13 cellular contexts compared by ENCODE assay signal in genomic region chr3:179713643-179714090, GRCh38.
DNase-seq lines count a peak whose midpoint lies in the region; ATAC-seq and TF ChIP-seq lines count a peak whose summit lies in the region.
"Had no signal": no experiment of that assay in that cellular context is flagged by ENCODE, and none has a peak within 500 bp of the region (broad histone marks: within the 10 kb centered on the region; RNA-seq: fewer than 3 reads in every experiment).

No MANE protein-coding gene starts in this region.

- no peaks in the 10 kb centered on the region for H3K27me3 ChIP-seq in left ventricle myocardium inferior (ENCODE audit: low read depth)
- H3K27me3 ChIP-seq in gastrocnemius medialis: no peaks in the 10 kb centered on the region
- H3K27me3 ChIP-seq: ovary had no signal

- no peaks in the 10 kb centered on the region for H3K9me3 ChIP-seq in left ventricle myocardium inferior (replicated peaks)
- H3K9me3 ChIP-seq in gastrocnemius medialis: no peaks in the 10 kb centered on the region
- H3K9me3 ChIP-seq: ovary had no signal

- H3K36me3 ChIP-seq in left ventricle myocardium inferior: peaks cover 14% of the 10 kb centered on the region
- H3K36me3 ChIP-seq in gastrocnemius medialis: peaks cover 0 to 22% of the 10 kb centered on the region in 2 donors
- H3K36me3 ChIP-seq: ovary had no signal

- in situ Hi-C loops in gastrocnemius medialis (cut with MboI; ENCODE audit: low sequenced_read_pairs in 4 of 4): no loop called here

- no peak for TF ChIP-seq POLR2A in gastrocnemius medialis (IDR thresholded peaks at IDR 0.05)

- no peak for TF ChIP-seq CTCF in left ventricle myocardium inferior (IDR thresholded peaks at IDR 0.05; ENCODE audit: borderline replicate concordance)
- TF ChIP-seq CTCF in gastrocnemius medialis (IDR thresholded peaks at IDR 0.05 in 4 of 5, conservative IDR thresholded peaks at IDR 0.05 in 1 of 5): no peak

- DNase-seq in GM03348 (ENCODE audit: low spot score): peak; percentile 55
- peak; percentile 80 for DNase-seq in astrocyte of the hippocampus (ENCODE audit: low read depth, low spot score)
- no peak for DNase-seq in left ventricle myocardium inferior
- no peak for DNase-seq in gastrocnemius medialis
- no peak for DNase-seq in activated CD4-positive, alpha-beta T cell treated with anti-CD3 and anti-CD28 coated beads for 48 hours
- DNase-seq in HPDE6-E6E7 (ENCODE audit: extremely low spot score): no peak
- no peak for DNase-seq in H4 (ENCODE audit: low spot score)
- DNase-seq: CD4-positive, alpha-beta memory T cell; NCI-H446; ovary had no signal

- intact Hi-C loops in left ventricle myocardium inferior (cut with micrococcal nuclease): no loop called here
- intact Hi-C loops in gastrocnemius medialis (cut with DNase I; ENCODE audit: low total_unique reads): no loop called here

- H3K4me1 ChIP-seq in left ventricle myocardium inferior (peaks cover 45% of the 10 kb centered on the region), gastrocnemius medialis (peaks cover 72 to 89% of the 10 kb centered on the region in 2 donors)

- no peak overlapping the region for H3K4me3 ChIP-seq in left ventricle myocardium inferior
- peak overlapping the region in 1 of 4 donors; percentile 23 for H3K4me3 ChIP-seq in gastrocnemius medialis
- H3K4me3 ChIP-seq: ovary had no signal

- peak; percentile 74 to 82 for ATAC-seq in gastrocnemius medialis
- ATAC-seq in GM21737 (IDR thresholded peaks at IDR 0.05; ENCODE audit: unreplicated experiment): no peak
- ATAC-seq: stimulated activated effector memory CD8-positive, alpha-beta T cell treated with anti-CD3 and anti-CD28 coated beads, Interleukin-12 subunit alpha, Interleukin-12 subunit beta, amount 100 ng/mL, for 72 hours had no signal

- H3K27ac ChIP-seq in left ventricle myocardium inferior (replicated peaks) (peak overlapping the region; percentile 77), gastrocnemius medialis (peak overlapping the region; percentile 85 to 90 (median 86))
- H3K27ac ChIP-seq: HL-60, ovary had no signal

Comparison
In these comparisons a context has a peak if more than half of its experiments do, and no peak if none do; other contexts are left out.
1. DNase-seq: peak in GM03348 (single experiment) and astrocyte of the hippocampus (single experiment); none in left ventricle myocardium inferior (single experiment), gastrocnemius medialis (0 of 2), activated CD4-positive, alpha-beta T cell treated with anti-CD3 and anti-CD28 coated beads for 48 hours (single experiment), HPDE6-E6E7 (single experiment) and H4 (single experiment).